ENCODE assay signal across 1 cellular context in the genomic region with DNA sequence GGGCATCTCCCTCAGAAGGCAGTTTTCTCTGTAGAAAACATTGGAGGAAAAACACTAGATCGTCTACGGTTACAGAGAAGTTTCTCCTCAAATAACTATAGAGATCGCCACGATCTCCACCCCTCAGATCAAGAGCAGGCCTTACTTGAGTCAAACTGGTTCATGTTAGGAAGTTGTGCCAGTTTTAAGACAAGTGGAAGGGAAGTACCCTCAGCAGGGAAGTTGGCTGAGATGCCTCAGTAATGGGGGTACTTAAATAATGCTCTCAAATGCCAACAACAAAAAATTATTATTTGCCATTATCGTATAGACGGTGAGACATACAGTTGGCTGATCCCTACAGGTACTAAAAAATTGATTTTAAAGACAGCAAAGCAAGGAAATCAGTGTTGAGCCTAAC.
TF ChIP-seq lines count a peak whose summit lies in the region.

No MANE protein-coding gene starts in this region.

TF ChIP-seq in WTC11, 78 proteins besides CTCF, POLR2A, EP300 and RAD21 (continued from another document):
- TF ChIP-seq, protein P1, sequence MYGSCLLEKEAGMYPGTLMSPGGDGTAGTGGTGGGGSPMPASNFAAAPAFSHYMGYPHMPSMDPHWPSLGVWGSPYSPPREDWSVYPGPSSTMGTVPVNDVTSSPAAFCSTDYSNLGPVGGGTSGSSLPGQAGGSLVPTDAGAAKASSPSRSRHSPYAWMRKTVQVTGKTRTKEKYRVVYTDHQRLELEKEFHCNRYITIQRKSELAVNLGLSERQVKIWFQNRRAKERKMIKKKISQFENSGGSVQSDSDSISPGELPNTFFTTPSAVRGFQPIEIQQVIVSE (CRISPR knock-in tag; IDR thresholded peaks at IDR 0.05; ENCODE audit: borderline replicate concordance), result no peak
- TF ChIP-seq, protein P2, sequence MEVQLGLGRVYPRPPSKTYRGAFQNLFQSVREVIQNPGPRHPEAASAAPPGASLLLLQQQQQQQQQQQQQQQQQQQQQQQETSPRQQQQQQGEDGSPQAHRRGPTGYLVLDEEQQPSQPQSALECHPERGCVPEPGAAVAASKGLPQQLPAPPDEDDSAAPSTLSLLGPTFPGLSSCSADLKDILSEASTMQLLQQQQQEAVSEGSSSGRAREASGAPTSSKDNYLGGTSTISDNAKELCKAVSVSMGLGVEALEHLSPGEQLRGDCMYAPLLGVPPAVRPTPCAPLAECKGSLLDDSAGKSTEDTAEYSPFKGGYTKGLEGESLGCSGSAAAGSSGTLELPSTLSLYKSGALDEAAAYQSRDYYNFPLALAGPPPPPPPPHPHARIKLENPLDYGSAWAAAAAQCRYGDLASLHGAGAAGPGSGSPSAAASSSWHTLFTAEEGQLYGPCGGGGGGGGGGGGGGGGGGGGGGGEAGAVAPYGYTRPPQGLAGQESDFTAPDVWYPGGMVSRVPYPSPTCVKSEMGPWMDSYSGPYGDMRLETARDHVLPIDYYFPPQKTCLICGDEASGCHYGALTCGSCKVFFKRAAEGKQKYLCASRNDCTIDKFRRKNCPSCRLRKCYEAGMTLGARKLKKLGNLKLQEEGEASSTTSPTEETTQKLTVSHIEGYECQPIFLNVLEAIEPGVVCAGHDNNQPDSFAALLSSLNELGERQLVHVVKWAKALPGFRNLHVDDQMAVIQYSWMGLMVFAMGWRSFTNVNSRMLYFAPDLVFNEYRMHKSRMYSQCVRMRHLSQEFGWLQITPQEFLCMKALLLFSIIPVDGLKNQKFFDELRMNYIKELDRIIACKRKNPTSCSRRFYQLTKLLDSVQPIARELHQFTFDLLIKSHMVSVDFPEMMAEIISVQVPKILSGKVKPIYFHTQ (CRISPR knock-in tag; IDR thresholded peaks at IDR 0.05), result no peak
- no peak for TF ChIP-seq NR2C2 (CRISPR knock-in tag; IDR thresholded peaks at IDR 0.05)
- TF ChIP-seq, protein P3, sequence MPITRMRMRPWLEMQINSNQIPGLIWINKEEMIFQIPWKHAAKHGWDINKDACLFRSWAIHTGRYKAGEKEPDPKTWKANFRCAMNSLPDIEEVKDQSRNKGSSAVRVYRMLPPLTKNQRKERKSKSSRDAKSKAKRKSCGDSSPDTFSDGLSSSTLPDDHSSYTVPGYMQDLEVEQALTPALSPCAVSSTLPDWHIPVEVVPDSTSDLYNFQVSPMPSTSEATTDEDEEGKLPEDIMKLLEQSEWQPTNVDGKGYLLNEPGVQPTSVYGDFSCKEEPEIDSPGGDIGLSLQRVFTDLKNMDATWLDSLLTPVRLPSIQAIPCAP (CRISPR knock-in tag; IDR thresholded peaks at IDR 0.05), result no peak
- TF ChIP-seq, protein P4, sequence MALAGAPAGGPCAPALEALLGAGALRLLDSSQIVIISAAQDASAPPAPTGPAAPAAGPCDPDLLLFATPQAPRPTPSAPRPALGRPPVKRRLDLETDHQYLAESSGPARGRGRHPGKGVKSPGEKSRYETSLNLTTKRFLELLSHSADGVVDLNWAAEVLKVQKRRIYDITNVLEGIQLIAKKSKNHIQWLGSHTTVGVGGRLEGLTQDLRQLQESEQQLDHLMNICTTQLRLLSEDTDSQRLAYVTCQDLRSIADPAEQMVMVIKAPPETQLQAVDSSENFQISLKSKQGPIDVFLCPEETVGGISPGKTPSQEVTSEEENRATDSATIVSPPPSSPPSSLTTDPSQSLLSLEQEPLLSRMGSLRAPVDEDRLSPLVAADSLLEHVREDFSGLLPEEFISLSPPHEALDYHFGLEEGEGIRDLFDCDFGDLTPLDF (CRISPR knock-in tag; IDR thresholded peaks at IDR 0.05), result no peak
- TF ChIP-seq, protein P5, sequence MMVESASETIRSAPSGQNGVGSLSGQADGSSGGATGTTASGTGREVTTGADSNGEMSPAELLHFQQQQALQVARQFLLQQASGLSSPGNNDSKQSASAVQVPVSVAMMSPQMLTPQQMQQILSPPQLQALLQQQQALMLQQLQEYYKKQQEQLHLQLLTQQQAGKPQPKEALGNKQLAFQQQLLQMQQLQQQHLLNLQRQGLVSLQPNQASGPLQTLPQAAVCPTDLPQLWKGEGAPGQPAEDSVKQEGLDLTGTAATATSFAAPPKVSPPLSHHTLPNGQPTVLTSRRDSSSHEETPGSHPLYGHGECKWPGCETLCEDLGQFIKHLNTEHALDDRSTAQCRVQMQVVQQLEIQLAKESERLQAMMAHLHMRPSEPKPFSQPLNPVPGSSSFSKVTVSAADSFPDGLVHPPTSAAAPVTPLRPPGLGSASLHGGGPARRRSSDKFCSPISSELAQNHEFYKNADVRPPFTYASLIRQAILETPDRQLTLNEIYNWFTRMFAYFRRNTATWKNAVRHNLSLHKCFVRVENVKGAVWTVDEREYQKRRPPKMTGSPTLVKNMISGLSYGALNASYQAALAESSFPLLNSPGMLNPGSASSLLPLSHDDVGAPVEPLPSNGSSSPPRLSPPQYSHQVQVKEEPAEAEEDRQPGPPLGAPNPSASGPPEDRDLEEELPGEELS (CRISPR knock-in tag; IDR thresholded peaks at IDR 0.05), result no peak
- no peak for TF ChIP-seq OVOL2 (CRISPR knock-in tag; IDR thresholded peaks at IDR 0.05; ENCODE audit: borderline replicate concordance)
- TF ChIP-seq JUN (CRISPR knock-in tag; IDR thresholded peaks at IDR 0.05), result no peak
- no peak for TF ChIP-seq NFYB (CRISPR knock-in tag; conservative IDR thresholded peaks at IDR 0.05; ENCODE audit: low read depth)
- TF ChIP-seq MXD4 (CRISPR knock-in tag; IDR thresholded peaks at IDR 0.05; ENCODE audit: borderline replicate concordance), result no peak
- no peak for TF ChIP-seq CREB1 (CRISPR knock-in tag; IDR thresholded peaks at IDR 0.05)
